In the genomic region with DNA sequence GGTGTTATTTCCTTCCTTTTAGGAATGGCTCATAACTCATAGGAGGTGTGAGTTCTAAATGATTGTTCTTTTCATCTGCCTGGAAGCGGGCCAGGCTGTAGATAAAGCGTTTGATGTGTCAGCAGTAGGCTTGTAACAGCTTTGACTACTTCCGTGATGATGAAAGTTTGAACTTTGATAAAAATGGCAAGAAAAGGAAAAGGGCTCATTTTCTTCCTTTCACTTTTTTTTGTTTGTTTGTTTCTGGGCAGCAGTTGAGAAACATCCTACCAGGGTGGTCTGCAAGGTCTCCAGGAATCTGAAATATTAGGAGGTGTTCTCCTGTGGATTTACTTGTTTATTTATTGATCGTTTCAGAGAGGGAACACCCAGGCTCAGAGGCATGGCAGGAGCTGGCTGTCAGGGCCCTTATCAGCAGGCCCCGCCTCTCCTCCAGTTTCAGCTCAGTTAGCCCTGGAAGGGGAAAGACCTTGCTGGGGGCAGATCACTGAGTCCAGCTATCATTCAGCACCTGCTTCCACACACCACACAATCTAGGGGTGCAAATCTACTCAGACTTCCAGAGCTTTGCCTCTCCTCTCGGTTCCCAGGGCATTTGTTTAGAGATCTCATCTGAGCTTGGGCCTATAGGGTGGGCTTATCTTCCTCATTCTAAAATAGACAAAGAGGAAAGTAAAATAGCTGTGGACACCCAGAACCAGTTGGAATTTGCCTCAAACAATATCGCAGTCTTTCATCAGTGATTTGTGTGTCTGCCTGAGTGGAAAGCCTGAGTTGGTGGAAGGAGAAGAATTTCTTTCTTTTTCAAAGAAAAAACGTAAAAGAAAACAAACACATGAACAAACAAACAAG, we compare ENCODE assay signal across 11 cellular contexts.
DNase-seq lines count a peak whose midpoint lies in the region; ATAC-seq and TF ChIP-seq lines count a peak whose summit lies in the region.
"Had no signal": no experiment of that assay in that cellular context is flagged by ENCODE, and none has a peak within 500 bp of the region (broad histone marks: within the 10 kb centered on the region; RNA-seq: fewer than 3 reads in every experiment).

No MANE protein-coding gene starts in this region.

- TF ChIP-seq CTCF in fibroblast of mammary gland (conservative IDR thresholded peaks at IDR 0.05; ENCODE audit: control insufficient read depth, insufficient read depth, low read depth, low read length), result no peak

- no peak overlapping the region for H2BK120ac ChIP-seq in neuronal stem cell (ENCODE audit: low read depth, low read length)

- no peak overlapping the region for H4K8ac ChIP-seq in neuronal stem cell (ENCODE audit: low read depth, low read length)

- no peaks in the 10 kb centered on the region for H3K36me3 ChIP-seq in neuronal stem cell (replicated peaks in 1 of 2; ENCODE audit: control insufficient read depth in 2 of 2, insufficient read depth in 2 of 2, low read length in 2 of 2)
- H3K36me3 ChIP-seq: neutrophil had no signal

- no peak overlapping the region for H2BK12ac ChIP-seq in neuronal stem cell (ENCODE audit: low read length)

- H3K79me1 ChIP-seq in neuronal stem cell (ENCODE audit: low read depth, low read length), result no peaks in the 10 kb centered on the region

- H3K4ac ChIP-seq in neuronal stem cell (ENCODE audit: low read length), result no peak overlapping the region

- ATAC-seq in HG03354 (IDR thresholded peaks at IDR 0.05; ENCODE audit: poor library complexity, severe bottlenecking, unreplicated experiment) (no peak), GM21515 (IDR thresholded peaks at IDR 0.05; ENCODE audit: unreplicated experiment) (no peak)
- ATAC-seq: activated T-cell treated with anti-CD3 and anti-CD28 coated beads, Interleukin-2, amount 50 U/mL, for 72 hours had no signal

- no peak overlapping the region for H3K27ac ChIP-seq in neuronal stem cell (replicated peaks; ENCODE audit: low read length)
- H3K27ac ChIP-seq: neutrophil had no signal

- no peaks in the 10 kb centered on the region for H3K9me3 ChIP-seq in neuronal stem cell (replicated peaks in 1 of 2; ENCODE audit: control insufficient read depth in 2 of 2, insufficient read depth in 1 of 2, low read depth in 1 of 2, low read length in 2 of 2)
- H3K9me3 ChIP-seq: neutrophil had no signal

- no peak overlapping the region for H3K14ac ChIP-seq in neuronal stem cell (ENCODE audit: low read length)

- CTCF ChIA-PET in HEK293T (lab: Yijun Ruan, JAX), result no interaction called here

- H3K23ac ChIP-seq in neuronal stem cell (ENCODE audit: low read depth, low read length, poor library complexity), result no peak overlapping the region

- POLR2A ChIA-PET in HEK293T (lab: Yijun Ruan, JAX), result interaction anchor here (1.8 kb wide), 1 partner anchor 8 kb away, joined by 4 read pairs; no protein-coding TSS in a partner anchor

- no peak overlapping the region for H3K18ac ChIP-seq in neuronal stem cell (ENCODE audit: low read length)

- H3K27me3 ChIP-seq in neuronal stem cell (ENCODE audit: control insufficient read depth in 3 of 3, insufficient read depth in 3 of 3, low read depth in 1 of 3, low read length in 3 of 3), result no peaks in the 10 kb centered on the region
- H3K27me3 ChIP-seq: neutrophil had no signal

- H4K91ac ChIP-seq in neuronal stem cell (ENCODE audit: low read depth, low read length, poor library complexity), result no peak overlapping the region

- no peak overlapping the region for H2AK5ac ChIP-seq in neuronal stem cell (ENCODE audit: low read depth, low read length)

- DNase-seq in HEK293T (ENCODE audit: extremely low spot score), result peak; percentile 56
- peak; percentile 27 for DNase-seq in RKO (ENCODE audit: low spot score)
- DNase-seq in fibroblast of mammary gland (ENCODE audit: low read depth), result peak; percentile 31
- no peak for DNase-seq in neuronal stem cell (ENCODE audit: low spot score)
- DNase-seq in GM19240 (ENCODE audit: insufficient read length, low spot score), result no peak
- DNase-seq in activated CD4-positive, alpha-beta T cell treated with anti-CD3 and anti-CD28 coated beads, Interleukin-2, amount 50 U/mL, for 1 hour, result no peak
- DNase-seq: activated T-cell treated with anti-CD3 and anti-CD28 coated beads, Interleukin-2, amount 50 U/mL, for 72 hours; NCI-H2081 had no signal

- no peak overlapping the region for H3K9ac ChIP-seq in neuronal stem cell (ENCODE audit: low read depth, low read length, poor library complexity)

- no peak overlapping the region for H2BK5ac ChIP-seq in neuronal stem cell (ENCODE audit: low read length)

- H3K4me1 ChIP-seq in neuronal stem cell (ENCODE audit: control insufficient read depth in 2 of 2, insufficient read depth in 1 of 2, low read depth in 1 of 2, low read length in 2 of 2), result peaks cover 0 to 6% of the 10 kb centered on the region in 2 donors

- no peak overlapping the region for H3K4me3 ChIP-seq in fibroblast of mammary gland (ENCODE audit: control insufficient read depth, low read depth, low read length)
- H3K4me3 ChIP-seq in neuronal stem cell (ENCODE audit: low read length in 2 of 2), result no peak overlapping the region

- WGBS in neuronal stem cell (ENCODE audit: extremely low coverage in 2 of 2, insufficient read length in 2 of 2, insufficient replicate concordance in 1 of 2), 2 donors, result no CpG with 5 or more reads among the region's 8 CpGs

- no peak overlapping the region for H3K4me2 ChIP-seq in neuronal stem cell (ENCODE audit: insufficient read depth, low read length, poor library complexity, severe bottlenecking)

- peak overlapping the region; percentile 2 for H2AFZ ChIP-seq in neuronal stem cell (ENCODE audit: low read length)

- no peak overlapping the region for H2BK15ac ChIP-seq in neuronal stem cell (ENCODE audit: low read length)

TF ChIP-seq in HEK293T, 16 proteins besides CTCF, POLR2A, EP300 and RAD21:
- TF ChIP-seq FOXK2 (IDR thresholded peaks at IDR 0.05), result no peak
- no peak for TF ChIP-seq SP1 (IDR thresholded peaks at IDR 0.05)
- no peak for TF ChIP-seq BHLHE40 (IDR thresholded peaks at IDR 0.05; ENCODE audit: borderline replicate concordance)
- peak; percentile 25; the same call in 1 of the 2 replicates for TF ChIP-seq PKNOX1 (IDR thresholded peaks at IDR 0.05)
- TF ChIP-seq SUZ12 (IDR thresholded peaks at IDR 0.05), result no peak
TF ChIP-seq in HEK293T: peak in this region for 1.

Comparison
In these comparisons a context has a peak if more than half of its experiments do, and no peak if none do; other contexts are left out.
1. DNase-seq: peak in HEK293T (single experiment), RKO (single experiment) and fibroblast of mammary gland (single experiment); none in neuronal stem cell (single experiment), GM19240 (single experiment) and activated CD4-positive, alpha-beta T cell treated with anti-CD3 and anti-CD28 coated beads, Interleukin-2, amount 50 U/mL, for 1 hour (single experiment).